Comparison of ENCODE assay signal across 17 cellular contexts in genomic region chr1:241074507-241074906, GRCh38.
"Had no signal": no experiment of that assay in that cellular context is flagged by ENCODE, and none has a peak within 500 bp of the region (broad histone marks: within the 10 kb centered on the region; RNA-seq: fewer than 3 reads in every experiment).

No MANE protein-coding gene starts in this region.

- H3K36me3 Mint-ChIP-seq: activated naive CD4-positive, alpha-beta T cell treated with anti-CD3 and anti-CD28 coated beads, Interleukin-2, amount 10 ng/mL, durations not matched to agents 7 days and 5 days; natural killer cell treated with Interleukin-12 subunit alpha and Interleukin-12 subunit beta and Interleukin-15 and Interleukin-18, amount 100 ng/mL, for 72 hours; type B pancreatic cell had no signal

- H3K4me1 Mint-ChIP-seq: activated naive CD4-positive, alpha-beta T cell treated with anti-CD3 and anti-CD28 coated beads, Interleukin-2, amount 10 ng/mL, durations not matched to agents 7 days and 5 days had no signal

- H3K27me3 Mint-ChIP-seq: activated naive CD4-positive, alpha-beta T cell treated with anti-CD3 and anti-CD28 coated beads, Interleukin-2, amount 10 ng/mL, durations not matched to agents 7 days and 5 days; natural killer cell treated with Interleukin-12 subunit alpha and Interleukin-12 subunit beta and Interleukin-15 and Interleukin-18, amount 100 ng/mL, for 72 hours; type B pancreatic cell had no signal

- H3K9me3 ChIP-seq: sigmoid colon had no signal

- H3K27ac ChIP-seq: brain microvascular endothelial cell, sigmoid colon had no signal

- H3K4me1 ChIP-seq: sigmoid colon had no signal

- DNase-seq: activated CD4-positive, alpha-beta T cell treated with anti-CD3 and anti-CD28 coated beads, Interleukin-2, amount 50 U/mL, for 1 hour; activated CD4-positive, CD25-positive, alpha-beta regulatory T cell; activated naive CD4-positive, alpha-beta T cell treated with anti-CD3 and anti-CD28 coated beads, Interleukin-2, amount 10 ng/mL, durations not matched to agents 7 days and 5 days; activated T-cell treated with anti-CD3 and anti-CD28 coated beads for 4 hours; brain microvascular endothelial cell; dermis blood vessel endothelial cell; endodermal cell; erythroblast; occipital lobe; sigmoid colon; stimulated activated CD4-positive, alpha-beta T cell treated with anti-CD3 and anti-CD28 coated beads, Interleukin-2, amount 100 ng/mL, for 24 hours; stimulated activated naive CD4-positive, alpha-beta T cell had no signal

- H3K36me3 ChIP-seq: brain microvascular endothelial cell, sigmoid colon had no signal

- H3K4me3 Mint-ChIP-seq: activated naive CD4-positive, alpha-beta T cell treated with anti-CD3 and anti-CD28 coated beads, Interleukin-2, amount 10 ng/mL, durations not matched to agents 7 days and 5 days; endodermal cell; natural killer cell treated with Interleukin-12 subunit alpha and Interleukin-12 subunit beta and Interleukin-15 and Interleukin-18, amount 100 ng/mL, for 72 hours; type B pancreatic cell had no signal

- H3K27me3 ChIP-seq: brain microvascular endothelial cell, sigmoid colon had no signal

- FAIRE-seq: islet of Langerhans had no signal

- H3K4me3 ChIP-seq: sigmoid colon had no signal

- H3K27ac Mint-ChIP-seq: activated naive CD4-positive, alpha-beta T cell treated with anti-CD3 and anti-CD28 coated beads, Interleukin-2, amount 10 ng/mL, durations not matched to agents 7 days and 5 days; activated T-helper 2 cell treated with anti-CD3 and anti-CD28 coated beads, Interferon-gamma antibody, Interleukin-2, Interleukin-4, amounts not matched to agents 10 μg/mL and 5 μg/mL and 100 μg/mL, durations not matched to agents 14 hours and 24 hours and 36 hours; endodermal cell; natural killer cell treated with Interleukin-12 subunit alpha and Interleukin-12 subunit beta and Interleukin-15 and Interleukin-18, amount 100 ng/mL, for 72 hours; progenitor cell of endocrine pancreas; type B pancreatic cell had no signal

- H3K9me3 Mint-ChIP-seq: activated naive CD4-positive, alpha-beta T cell treated with anti-CD3 and anti-CD28 coated beads, Interleukin-2, amount 10 ng/mL, durations not matched to agents 7 days and 5 days; activated T-helper 2 cell treated with anti-CD3 and anti-CD28 coated beads, Interferon-gamma antibody, Interleukin-2, Interleukin-4, amounts not matched to agents 10 μg/mL and 5 μg/mL and 100 μg/mL, durations not matched to agents 14 hours and 24 hours and 36 hours; endodermal cell; type B pancreatic cell had no signal
